1 cellular context compared by ENCODE assay signal in the genomic region with DNA sequence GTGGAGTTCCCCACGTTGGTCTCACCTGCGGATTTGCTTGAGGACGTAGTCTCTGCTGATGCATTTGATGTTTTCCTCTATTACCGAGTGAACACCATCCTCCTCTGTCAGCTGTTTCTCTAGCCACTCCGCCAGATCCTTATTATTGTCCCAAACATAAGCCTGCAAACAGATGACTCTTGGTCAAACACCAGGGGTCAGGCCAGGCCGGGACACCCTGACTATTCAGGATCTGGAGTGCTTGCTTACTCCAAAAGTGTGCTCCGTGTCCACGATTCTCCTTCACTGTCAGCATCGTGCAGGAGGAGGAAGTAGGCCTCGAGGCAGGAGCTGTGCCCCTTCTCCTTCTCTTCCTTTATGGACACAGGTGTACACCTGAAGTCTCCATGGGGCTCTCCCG.
TF ChIP-seq lines count a peak whose summit lies in the region.

No MANE protein-coding gene starts in this region.

TF ChIP-seq in GM23338, 12 proteins besides CTCF, POLR2A, EP300 and RAD21 (continued from another document):
- TF ChIP-seq, protein P1, sequence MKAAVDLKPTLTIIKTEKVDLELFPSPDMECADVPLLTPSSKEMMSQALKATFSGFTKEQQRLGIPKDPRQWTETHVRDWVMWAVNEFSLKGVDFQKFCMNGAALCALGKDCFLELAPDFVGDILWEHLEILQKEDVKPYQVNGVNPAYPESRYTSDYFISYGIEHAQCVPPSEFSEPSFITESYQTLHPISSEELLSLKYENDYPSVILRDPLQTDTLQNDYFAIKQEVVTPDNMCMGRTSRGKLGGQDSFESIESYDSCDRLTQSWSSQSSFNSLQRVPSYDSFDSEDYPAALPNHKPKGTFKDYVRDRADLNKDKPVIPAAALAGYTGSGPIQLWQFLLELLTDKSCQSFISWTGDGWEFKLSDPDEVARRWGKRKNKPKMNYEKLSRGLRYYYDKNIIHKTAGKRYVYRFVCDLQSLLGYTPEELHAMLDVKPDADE (IDR thresholded peaks at IDR 0.05), result no peak
- TF ChIP-seq, protein P2, sequence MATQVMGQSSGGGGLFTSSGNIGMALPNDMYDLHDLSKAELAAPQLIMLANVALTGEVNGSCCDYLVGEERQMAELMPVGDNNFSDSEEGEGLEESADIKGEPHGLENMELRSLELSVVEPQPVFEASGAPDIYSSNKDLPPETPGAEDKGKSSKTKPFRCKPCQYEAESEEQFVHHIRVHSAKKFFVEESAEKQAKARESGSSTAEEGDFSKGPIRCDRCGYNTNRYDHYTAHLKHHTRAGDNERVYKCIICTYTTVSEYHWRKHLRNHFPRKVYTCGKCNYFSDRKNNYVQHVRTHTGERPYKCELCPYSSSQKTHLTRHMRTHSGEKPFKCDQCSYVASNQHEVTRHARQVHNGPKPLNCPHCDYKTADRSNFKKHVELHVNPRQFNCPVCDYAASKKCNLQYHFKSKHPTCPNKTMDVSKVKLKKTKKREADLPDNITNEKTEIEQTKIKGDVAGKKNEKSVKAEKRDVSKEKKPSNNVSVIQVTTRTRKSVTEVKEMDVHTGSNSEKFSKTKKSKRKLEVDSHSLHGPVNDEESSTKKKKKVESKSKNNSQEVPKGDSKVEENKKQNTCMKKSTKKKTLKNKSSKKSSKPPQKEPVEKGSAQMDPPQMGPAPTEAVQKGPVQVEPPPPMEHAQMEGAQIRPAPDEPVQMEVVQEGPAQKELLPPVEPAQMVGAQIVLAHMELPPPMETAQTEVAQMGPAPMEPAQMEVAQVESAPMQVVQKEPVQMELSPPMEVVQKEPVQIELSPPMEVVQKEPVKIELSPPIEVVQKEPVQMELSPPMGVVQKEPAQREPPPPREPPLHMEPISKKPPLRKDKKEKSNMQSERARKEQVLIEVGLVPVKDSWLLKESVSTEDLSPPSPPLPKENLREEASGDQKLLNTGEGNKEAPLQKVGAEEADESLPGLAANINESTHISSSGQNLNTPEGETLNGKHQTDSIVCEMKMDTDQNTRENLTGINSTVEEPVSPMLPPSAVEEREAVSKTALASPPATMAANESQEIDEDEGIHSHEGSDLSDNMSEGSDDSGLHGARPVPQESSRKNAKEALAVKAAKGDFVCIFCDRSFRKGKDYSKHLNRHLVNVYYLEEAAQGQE (IDR thresholded peaks at IDR 0.05; ENCODE audit: unreplicated experiment), result no peak
- TF ChIP-seq STAT1 (IDR thresholded peaks at IDR 0.05; ENCODE audit: unreplicated experiment) (no peak), NANOG (IDR thresholded peaks at IDR 0.05; ENCODE audit: borderline replicate concordance) (no peak), ZNF114 (CRISPR knock-in tag; IDR thresholded peaks at IDR 0.05) (no peak), EZH2phosphoT487 (IDR thresholded peaks at IDR 0.05; ENCODE audit: unreplicated experiment) (no peak), POLR2AphosphoS5 (IDR thresholded peaks at IDR 0.05; ENCODE audit: low read depth) (no peak), JUNB (IDR thresholded peaks at IDR 0.05; ENCODE audit: unreplicated experiment) (no peak)
TF ChIP-seq in GM23338: peak in this region for 0.
